Comparison of ENCODE assay signal across 8 cellular contexts in the genomic region with DNA sequence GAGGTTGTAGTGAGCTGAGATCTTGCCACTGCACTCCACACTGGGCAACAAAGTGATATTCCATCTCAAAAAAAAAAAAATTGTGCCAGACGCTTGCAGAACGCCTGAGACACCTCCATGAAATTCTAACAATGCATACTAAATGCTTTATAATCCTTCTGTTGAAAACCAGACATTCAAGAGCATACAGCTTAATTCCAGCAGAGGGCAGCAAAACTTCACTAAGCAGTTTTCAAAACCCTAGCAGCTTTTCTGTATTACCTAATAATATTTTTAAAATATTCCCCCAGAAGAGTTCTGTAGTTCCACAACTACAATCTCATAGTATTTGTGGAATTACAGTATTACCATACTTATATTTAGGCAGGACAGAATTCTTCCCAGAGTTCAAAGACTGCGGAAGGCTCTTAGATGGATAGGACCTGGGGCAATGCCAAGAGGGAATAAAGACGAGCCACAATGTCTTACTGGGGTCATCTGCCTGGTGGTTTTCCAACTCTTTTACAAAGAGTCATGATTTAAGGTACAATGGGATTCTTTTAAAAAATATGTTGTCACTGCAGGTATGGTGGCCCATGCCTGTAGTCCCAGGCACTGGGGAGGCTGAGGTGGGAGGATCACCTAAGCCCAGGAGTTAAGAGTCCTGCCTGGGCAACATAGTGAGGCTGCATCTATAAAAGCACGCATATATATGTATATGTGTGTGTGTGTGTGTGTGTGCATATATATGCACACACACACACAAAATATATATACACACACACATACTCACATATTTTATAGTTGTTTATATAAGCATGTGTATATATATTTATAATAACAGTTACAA. TPM values are rescaled to one million over a fixed set of nuclear protein-coding genes. Genes with fewer than 3 reads are reported as not detected.
A peak's percentile ranks its signal among the peaks of the same experiment; 100 is the strongest.
DNase-seq lines count a peak whose midpoint lies in the region; ATAC-seq and TF ChIP-seq lines count a peak whose summit lies in the region.

No MANE protein-coding gene starts in this region.

- DNase-seq in G401 (ENCODE audit: low spot score) = peak; percentile 89
- DNase-seq in RKO (ENCODE audit: low spot score) = peak; percentile 83
- peak; percentile 83 for DNase-seq in astrocyte of the hippocampus (ENCODE audit: low read depth, low spot score)
- peak; percentile 17 to 77 for DNase-seq in hippocampal formation (lab: John Stamatoyannopoulos, UW)
- DNase-seq in smooth muscle cell (lab: John Stamatoyannopoulos, UW; ENCODE audit: unreplicated experiment) = no peak

- H3K9ac ChIP-seq in KMS-11 = no peak overlapping the region
- no peak overlapping the region for H3K9ac ChIP-seq in smooth muscle cell (ENCODE audit: low read depth)

- H3K4me1 ChIP-seq in KMS-11 (ENCODE audit: low read depth, poor library complexity, severe bottlenecking) (peaks cover 3% of the 10 kb centered on the region), smooth muscle cell (ENCODE audit: low read depth) (no peaks in the 10 kb centered on the region)

- H3K4me3 ChIP-seq in KMS-11 (IDR thresholded peaks at IDR 0.05; ENCODE audit: insufficient read depth, low read depth, low read length) (no peak overlapping the region), smooth muscle cell (no peak overlapping the region)

- no peak overlapping the region for H3K4me2 ChIP-seq in KMS-11
- no peak overlapping the region for H3K4me2 ChIP-seq in smooth muscle cell

- TF ChIP-seq CTCF in KMS-11 (conservative IDR thresholded peaks at IDR 0.05; ENCODE audit: low read depth, low read length) (peak; percentile 76), smooth muscle cell (IDR thresholded peaks at IDR 0.05; ENCODE audit: borderline replicate concordance, insufficient read depth, poor library complexity, severe bottlenecking) (peak; percentile 93)

- no peak overlapping the region for H3K27ac ChIP-seq in KMS-11
- no peak overlapping the region for H3K27ac ChIP-seq in smooth muscle cell (ENCODE audit: low read depth)

- no peaks in the 10 kb centered on the region for H4K20me1 ChIP-seq in KMS-11 (ENCODE audit: insufficient read depth)
- no peaks in the 10 kb centered on the region for H4K20me1 ChIP-seq in smooth muscle cell (ENCODE audit: low read depth)

- in situ Hi-C loops in G401 (cut with HindIII; ENCODE audit: low sequenced_read_pairs) = no loop called here

- H2AFZ ChIP-seq in KMS-11 (ENCODE audit: low read depth) (no peak overlapping the region), smooth muscle cell (ENCODE audit: low read depth) (no peak overlapping the region)

- H3K36me3 ChIP-seq in KMS-11 (ENCODE audit: insufficient read depth) = no peaks in the 10 kb centered on the region
- no peaks in the 10 kb centered on the region for H3K36me3 ChIP-seq in smooth muscle cell (ENCODE audit: low read depth)

- H3K9me3 ChIP-seq in smooth muscle cell (replicated peaks; ENCODE audit: low read depth) = peaks cover 3% of the 10 kb centered on the region

- 45% methylated on average over 5 of the region's 5 CpGs for WGBS in smooth muscle cell (ENCODE audit: low lambda C conversion rate)

- peaks cover 3% of the 10 kb centered on the region for H3F3A ChIP-seq in smooth muscle cell (ENCODE audit: low read depth)

- no peaks in the 10 kb centered on the region for H3K79me2 ChIP-seq in KMS-11 (ENCODE audit: insufficient read depth, low read depth)
- no peaks in the 10 kb centered on the region for H3K79me2 ChIP-seq in smooth muscle cell (ENCODE audit: low read depth)

- ATAC-seq in GM18909 (IDR thresholded peaks at IDR 0.05; ENCODE audit: poor library complexity, unreplicated experiment) = no peak
- no peak for ATAC-seq in GM19463 (IDR thresholded peaks at IDR 0.05; ENCODE audit: unreplicated experiment)

- H3K27me3 ChIP-seq in KMS-11 (ENCODE audit: insufficient read depth, low read depth) = no peaks in the 10 kb centered on the region
- no peaks in the 10 kb centered on the region for H3K27me3 ChIP-seq in smooth muscle cell (ENCODE audit: low read depth)

RNA-seq across cellular contexts. Expression of a gene that starts 19.6 kb away (rescaled TPM):
- 37.0 and 83.3 TPM in 2 replicates for total RNA-seq in G401 (2014; rRNA removed; shearing (Covaris generic))
- 76.8 and 91.7 TPM in 2 replicates for total RNA-seq in smooth muscle cell
- polyA plus RNA-seq in smooth muscle cell = 13.1 and 17.9 TPM in 2 replicates
